ENCODE assay signal across 32 cellular contexts in genomic region chr15:79314811-79315210, GRCh38. TPM values are rescaled to one million over a fixed set of nuclear protein-coding genes. Genes with fewer than 3 reads are reported as not detected.
A peak's percentile ranks its signal among the peaks of the same experiment; 100 is the strongest.
DNase-seq lines count a peak whose midpoint lies in the region; ATAC-seq and TF ChIP-seq lines count a peak whose summit lies in the region.
"Had no signal": no experiment of that assay in that cellular context is flagged by ENCODE, and none has a peak within 500 bp of the region (broad histone marks: within the 10 kb centered on the region; RNA-seq: fewer than 3 reads in every experiment).

No MANE protein-coding gene starts in this region.

- intact Hi-C loops in stomach (cut with DNase I; ENCODE audit: low total_unique reads) = no loop called here

- TF ChIP-seq POLR2A in stomach (IDR thresholded peaks at IDR 0.05) = no peak

- H3K9me3 ChIP-seq in stomach = no peaks in the 10 kb centered on the region
- H3K9me3 ChIP-seq: heart left ventricle, ovary had no signal

- TF ChIP-seq EP300 in stomach (IDR thresholded peaks at IDR 0.05) = no peak

- peaks cover 41 to 65% (median 63%) of the 10 kb centered on the region in 4 donors for H3K36me3 ChIP-seq in stomach
- H3K36me3 ChIP-seq: ovary had no signal

- 46 to 77% (median 56%) methylated on average over 6 of the region's 6 CpGs for WGBS in stomach, 5 donors

- TF ChIP-seq CTCF in VCaP (conservative IDR thresholded peaks at IDR 0.05) (no peak), stomach (IDR thresholded peaks at IDR 0.05) (no peak)

- H3K4me3 ChIP-seq in stomach = no peak overlapping the region
- H3K4me3 ChIP-seq: heart left ventricle, ovary had no signal

- peak overlapping the region; percentile 97 for H3K27ac ChIP-seq in VCaP
- no peak overlapping the region for H3K27ac ChIP-seq in stomach
- H3K27ac ChIP-seq: heart left ventricle, ovary, WERI-Rb-1 had no signal

- DNase-seq in HPDE6-E6E7 (ENCODE audit: extremely low spot score) = peak; percentile 78
- peak; percentile 13 for DNase-seq in kidney tubule cell (ENCODE audit: low spot score)
- peak; percentile 84 for DNase-seq in stomach
- no peak for DNase-seq in NCI-H1417 (lab: John Stamatoyannopoulos, UW)
- DNase-seq in amniotic stem cell (lab: John Stamatoyannopoulos, UW) = no peak
- DNase-seq in LoVo (ENCODE audit: low spot score) = no peak
- DNase-seq: activated CD4-positive, alpha-beta T cell treated with anti-CD3 and anti-CD28 coated beads, Interleukin-2, amount 50 U/mL, for 1 hour; activated naive CD4-positive, alpha-beta T cell treated with anti-CD3 and anti-CD28 coated beads, Interleukin-2, amount 50 U/mL, for 16 hours; CD4-positive, CD25-positive, alpha-beta regulatory T cell; DMS153; GF-D8; heart left ventricle; left colon; NCI-H1092 treated with DMSO at 0.1 percent for 48 hours; NCI-H1930; NCI-H2227 treated with DMSO at 0.1 percent for 48 hours; nephron progenitor cell; ovary; right cardiac atrium; RPMI8226; stimulated activated CD4-positive, alpha-beta T cell treated with anti-CD3 and anti-CD28 coated beads, Interleukin-12 subunit alpha, Interleukin-12 subunit beta, amount 100 ng/mL, for 4 hours; stimulated activated CD4-positive, alpha-beta T cell treated with anti-CD3 and anti-CD28 coated beads, Interleukin-4, amount 100 ng/mL, for 24 hours; stimulated activated naive CD4-positive, alpha-beta T cell; WERI-Rb-1 had no signal

- ATAC-seq in HG03442 (IDR thresholded peaks at IDR 0.05; ENCODE audit: unreplicated experiment) = no peak
- ATAC-seq: left colon, right cardiac atrium, SK-N-SH treated with all-trans-retinoic acid at 6 μM for 48 hours had no signal

- H3K27me3 ChIP-seq in stomach = no peaks in the 10 kb centered on the region
- H3K27me3 ChIP-seq: ovary had no signal

- H3K4me1 ChIP-seq in stomach = peaks cover 7 to 54% (median 49%) of the 10 kb centered on the region in 4 donors

RNA-seq across cellular contexts. Expression of gene TMED3, which starts 3.9 kb away (rescaled TPM):
- total RNA-seq in stomach = 100 to 1,000 TPM in 2 of 5 donors, 10 to 100 TPM in 3; 29.0 to 250 (median 95.1) TPM
- polyA plus RNA-seq in stomach = 100 to 1,000 TPM in 1 of 3 donors, 10 to 100 TPM in 2; 87.1 to 133 (median 93.9) TPM

RNA-seq across cellular contexts. Expression of gene ANKRD34C, which starts 32.3 kb away (rescaled TPM):
- total RNA-seq in stomach = not detected
- not detected for polyA plus RNA-seq in stomach
- total RNA-seq: activated T-helper 1 cell treated with anti-CD3 and anti-CD28 coated beads, Interleukin-12 subunit alpha, Interleukin-12 subunit beta, Interleukin-2, Interleukin-4 antibody, amounts not matched to agents 30 ng/mL and 10 ng/mL and 1 ng/mL, durations not matched to agents 14 hours and 24 hours and 36 hours; CD4-positive, CD25-positive, alpha-beta regulatory T cell; dermis microvascular lymphatic vessel endothelial cell; H1; left colon; LHCN-M2; right cardiac atrium; T-helper 2 cell treated with Interferon-gamma antibody and Interleukin-4, amounts not matched to agents 100 ng/mL and 5 ng/mL, for 36 hours had no signal
- polyA plus RNA-seq: CD4-positive, CD25-positive, alpha-beta regulatory T cell had no signal

Comparison
In these comparisons a context has a peak if more than half of its experiments do, and no peak if none do; other contexts are left out.
1. DNase-seq: peak in HPDE6-E6E7 (single experiment), kidney tubule cell (single experiment) and stomach (single experiment); none in NCI-H1417 (0 of 3), amniotic stem cell (single experiment) and LoVo (single experiment).